1 cellular context compared by ENCODE assay signal in genomic region chr17:7240375-7240774, GRCh38.
TF ChIP-seq lines count a peak whose summit lies in the region.

No MANE protein-coding gene starts in this region.

TF ChIP-seq in SK-N-SH treated with all-trans-retinoic acid at 6 μM for 48 hours, 23 proteins besides CTCF, POLR2A, EP300 and RAD21 (continued from another document):
- no peak for TF ChIP-seq POU6F1 (CRISPR knock-in tag; IDR thresholded peaks at IDR 0.05; ENCODE audit: borderline replicate concordance, low read depth)
- no peak for TF ChIP-seq ZFP30 (CRISPR knock-in tag; IDR thresholded peaks at IDR 0.05)
- no peak for TF ChIP-seq ARNTL (CRISPR knock-in tag; IDR thresholded peaks at IDR 0.05; ENCODE audit: borderline replicate concordance, low read depth)
- TF ChIP-seq RARB (CRISPR knock-in tag; IDR thresholded peaks at IDR 0.05): no peak
- no peak for TF ChIP-seq GLIS3 (CRISPR knock-in tag; IDR thresholded peaks at IDR 0.05)
- no peak for TF ChIP-seq SNAI2 (CRISPR knock-in tag; IDR thresholded peaks at IDR 0.05)
- TF ChIP-seq PATZ1 (CRISPR knock-in tag; IDR thresholded peaks at IDR 0.05; ENCODE audit: borderline replicate concordance): no peak
- no peak for TF ChIP-seq CREB5 (CRISPR knock-in tag; IDR thresholded peaks at IDR 0.05; ENCODE audit: low read depth)
- TF ChIP-seq ZFP3 (CRISPR knock-in tag; IDR thresholded peaks at IDR 0.05): no peak
- no peak for TF ChIP-seq ZNF565 (CRISPR knock-in tag; conservative IDR thresholded peaks at IDR 0.05; ENCODE audit: low read depth)
- no peak for TF ChIP-seq ISL1 (CRISPR knock-in tag; IDR thresholded peaks at IDR 0.05)
